32 cellular contexts compared by ENCODE assay signal in genomic region chr6:101433141-101433540, GRCh38. TPM values are rescaled to one million over a fixed set of nuclear protein-coding genes. Genes with fewer than 3 reads are reported as not detected.
"Had no signal": no experiment of that assay in that cellular context is flagged by ENCODE, and none has a peak within 500 bp of the region (broad histone marks: within the 10 kb centered on the region; RNA-seq: fewer than 3 reads in every experiment).

No MANE protein-coding gene starts in this region.

- H3K4me3 ChIP-seq: adrenal gland, ascending aorta, body of pancreas, cardiac muscle cell had no signal

- H3K27ac ChIP-seq: adrenal gland, ascending aorta, body of pancreas, brain microvascular endothelial cell, cardiac muscle cell had no signal

- H3K4me1 ChIP-seq: adrenal gland, ascending aorta, body of pancreas had no signal

- H3K9me3 ChIP-seq: adrenal gland, ascending aorta, body of pancreas had no signal

- H3K36me3 ChIP-seq: adrenal gland, ascending aorta, brain microvascular endothelial cell, cardiac muscle cell had no signal

- H3K27me3 ChIP-seq: adrenal gland, ascending aorta, body of pancreas, brain microvascular endothelial cell, cardiac muscle cell had no signal

- DNase-seq: activated effector memory CD4-positive, alpha-beta T cell treated with anti-CD3 and anti-CD28 coated beads, Interleukin-2, amount 50 U/mL, for 16 hours; activated effector memory CD4-positive, alpha-beta T cell treated with Interleukin-2 at 50 U/mL for 16 hours; activated gamma-delta T cell; activated gamma-delta T cell treated with Interleukin-2 at 50 U/mL for 16 hours; activated naive CD4-positive, alpha-beta T cell; activated naive CD4-positive, alpha-beta T cell treated with anti-CD3 and anti-CD28 coated beads for 36 hours; activated naive CD4-positive, alpha-beta T cell treated with anti-CD3 and anti-CD28 coated beads, Interleukin-2, amount 10 ng/mL, durations not matched to agents 7 days and 5 days; activated naive CD4-positive, alpha-beta T cell treated with anti-CD3 and anti-CD28 coated beads, Interleukin-2, amount 50 U/mL, for 16 hours; activated naive CD4-positive, alpha-beta T cell treated with Interleukin-2 at 50 U/mL for 16 hours; activated naive CD8-positive, alpha-beta T cell treated with anti-CD3 and anti-CD28 coated beads for 36 hours; activated naive CD8-positive, alpha-beta T cell treated with anti-CD3 and anti-CD28 coated beads, Interleukin-2, amount 10 ng/mL, durations not matched to agents 7 days and 5 days; activated naive CD8-positive, alpha-beta T cell treated with anti-CD3 and anti-CD28 coated beads, Interleukin-2, amount 50 U/mL, for 24 hours; activated T-cell treated with anti-CD3 and anti-CD28 coated beads, Interleukin-2, amount 50 U/mL, for 1 hour; activated T-cell treated with anti-CD3 and anti-CD28 coated beads, Interleukin-2, amount 50 U/mL, for 24 hours; activated T-cell treated with anti-CD3 and anti-CD28 coated beads, Interleukin-2, amount 50 U/mL, for 4 hours; activated T-cell treated with anti-CD3 and anti-CD28 coated beads, Interleukin-2, amount 50 U/mL, for 48 hours; activated T-cell treated with anti-CD3 and anti-CD28 coated beads, Interleukin-2, amount 50 U/mL, for 72 hours; adrenal gland; amniotic stem cell; amygdala; anterior cingulate cortex; aorta; body of pancreas; brain microvascular endothelial cell; caudate nucleus; central memory CD4-positive, alpha-beta T cell; cerebellar nuclear complex had no signal

RNA-seq across cellular contexts. Expression of gene GRIK2, which starts 39.6 kb away (rescaled TPM):
- total RNA-seq: activated naive CD4-positive, alpha-beta T cell treated with anti-CD3 and anti-CD28 coated beads for 36 hours; activated naive CD4-positive, alpha-beta T cell treated with anti-CD3 and anti-CD28 coated beads, Interleukin-2, amount 50 U/mL, for 72 hours; activated naive CD8-positive, alpha-beta T cell treated with anti-CD3 and anti-CD28 coated beads for 36 hours; activated T-cell treated with anti-CD3 and anti-CD28 coated beads, Interleukin-2, amount 50 U/mL, for 4 hours; activated T-cell treated with anti-CD3 and anti-CD28 coated beads, Interleukin-2, amount 50 U/mL, for 72 hours; activated T-helper 1 cell treated with anti-CD3 and anti-CD28 coated beads, Interleukin-12 subunit alpha, Interleukin-12 subunit beta, Interleukin-2, Interleukin-4 antibody, amounts not matched to agents 30 ng/mL and 10 ng/mL and 1 ng/mL, durations not matched to agents 14 hours and 24 hours and 36 hours; activated T-helper 2 cell treated with anti-CD3 and anti-CD28 coated beads, Interferon-gamma antibody, Interleukin-2, Interleukin-4, amounts not matched to agents 10 μg/mL and 5 μg/mL and 100 μg/mL, durations not matched to agents 14 hours and 24 hours and 36 hours; ascending aorta had no signal
